In genomic region chr2:145906356-145906755, GRCh38 we compare ENCODE assay signal across 19 cellular contexts.
DNase-seq lines count a peak whose midpoint lies in the region; ATAC-seq and TF ChIP-seq lines count a peak whose summit lies in the region.
"Had no signal": no experiment of that assay in that cellular context is flagged by ENCODE, and none has a peak within 500 bp of the region (broad histone marks: within the 10 kb centered on the region; RNA-seq: fewer than 3 reads in every experiment).

No MANE protein-coding gene starts in this region.

- CTCF ChIA-PET in PC-9 (lab: Charles Lee), result no interaction called here

- H4K20me1 ChIP-seq in H9 (ENCODE audit: control insufficient read depth, insufficient read depth, insufficient read length), result no peaks in the 10 kb centered on the region
- H4K20me1 ChIP-seq in PC-9 (ENCODE audit: insufficient read depth), result no peaks in the 10 kb centered on the region

- H3K4me3 ChIP-seq in PC-9 (peak overlapping the region; percentile 22; the same call in 1 of the 2 replicates), mesendoderm (ENCODE audit: low read length) (no peak overlapping the region)
- H3K4me3 ChIP-seq: body of pancreas, gastroesophageal sphincter, spleen, vagina had no signal

- no CpG with 5 or more reads among the region's 1 CpG for WGBS in H9 (ENCODE audit: extremely low coverage, insufficient read length, low lambda C conversion rate)
- WGBS in mesendoderm (ENCODE audit: extremely low coverage, insufficient coverage, low lambda C conversion rate), result no CpG with 5 or more reads among the region's 1 CpG

- H4K91ac ChIP-seq in H9 (ENCODE audit: insufficient read length, low read depth, low read length), result no peak overlapping the region

- H3K23ac ChIP-seq in H9 (ENCODE audit: insufficient read length, low read depth, low read length) (no peak overlapping the region), mesendoderm (ENCODE audit: low read length) (no peak overlapping the region)

- 0 out of 2 replicates have a peak, but pooled peaks cover 1% of the 10 kb centered on the region for H3K27me3 Mint-ChIP-seq in H9 (ENCODE audit: low read depth)
- H3K27me3 Mint-ChIP-seq in activated naive CD8-positive, alpha-beta T cell treated with anti-CD3 and anti-CD28 coated beads, Interleukin-2, amount 50 U/mL, for 24 hours, result no peaks in the 10 kb centered on the region
- H3K27me3 Mint-ChIP-seq: stimulated activated naive CD8-positive, alpha-beta T cell treated with anti-CD3 and anti-CD28 coated beads, Interleukin-15, amount 100 ng/mL, for 72 hours had no signal

- H3K4me2 ChIP-seq in H9 (ENCODE audit: insufficient read depth, insufficient read length, low read length) (no peak overlapping the region), PC-9 (peak overlapping the region; percentile 42), mesendoderm (ENCODE audit: low read length) (no peak overlapping the region)
- H3K4me2 ChIP-seq: KMS-11 had no signal

- intact Hi-C loops in PC-9 (cut with micrococcal nuclease; ENCODE audit: unreplicated experiment), result loop anchor here (1.0 to 5.0 kb wide), 3 partner anchors 144 to 221 kb away; no protein-coding TSS in a partner anchor

- H3K27ac Mint-ChIP-seq in H9, result peak overlapping the region in 1 of 3 experiments; percentile 65; a peak in 2 of 7 replicates
- no peak overlapping the region for H3K27ac Mint-ChIP-seq in activated naive CD8-positive, alpha-beta T cell treated with anti-CD3 and anti-CD28 coated beads, Interleukin-2, amount 50 U/mL, for 24 hours
- H3K27ac Mint-ChIP-seq: stimulated activated naive CD8-positive, alpha-beta T cell treated with anti-CD3 and anti-CD28 coated beads, Interleukin-15, amount 100 ng/mL, for 72 hours had no signal

- no peaks in the 10 kb centered on the region for H3K23me2 ChIP-seq in H9 (ENCODE audit: insufficient read length, low read depth, low read length, poor library complexity, severe bottlenecking)

- DNase-seq in H9, result peak; percentile 50
- DNase-seq in PC-9, result peak; percentile 79 to 91
- peak; percentile 41 for DNase-seq in epithelial cell of prostate (ENCODE audit: low read depth, low spot score)
- peak; percentile 95 for DNase-seq in mesendoderm
- no peak for DNase-seq in cortex of kidney (lab: John Stamatoyannopoulos, UW)
- no peak for DNase-seq in DMS114 treated with DMSO at 0.1 percent for 48 hours (lab: John Stamatoyannopoulos, UW; ENCODE audit: unreplicated experiment)
- DNase-seq in activated naive CD8-positive, alpha-beta T cell treated with anti-CD3 and anti-CD28 coated beads, Interleukin-2, amount 50 U/mL, for 24 hours, result no peak
- DNase-seq in caudate nucleus (lab: John Stamatoyannopoulos, UW), result no peak
- DNase-seq: effector CD4-positive, alpha-beta T cell; left cardiac atrium; NCI-H146; NCI-H510A treated with DMSO at 0.1 percent for 48 hours; posterior cingulate gyrus; spleen; stimulated activated naive CD8-positive, alpha-beta T cell treated with anti-CD3 and anti-CD28 coated beads, Interleukin-15, amount 100 ng/mL, for 72 hours had no signal

- H2BK5ac ChIP-seq in H9 (ENCODE audit: insufficient read length, low read length) (no peak overlapping the region), mesendoderm (ENCODE audit: low read length) (no peak overlapping the region)

- H3F3A ChIP-seq in PC-9 (ENCODE audit: insufficient read depth, low read depth), result peaks cover 13% of the 10 kb centered on the region; the same call in 1 of the 2 replicates

- H3K4ac ChIP-seq in H9 (ENCODE audit: low read depth, low read length) (no peak overlapping the region), mesendoderm (ENCODE audit: low read depth, low read length) (no peak overlapping the region)

- H3K14ac ChIP-seq in H9 (ENCODE audit: insufficient read depth, low read length), result no peak overlapping the region

- no peaks in the 10 kb centered on the region for H3K79me1 ChIP-seq in H9 (ENCODE audit: insufficient read depth, low read depth, low read length, poor library complexity, severe bottlenecking)
- no peaks in the 10 kb centered on the region for H3K79me1 ChIP-seq in mesendoderm (ENCODE audit: low read length)

- peaks cover 15 to 20% of the 10 kb centered on the region in 2 experiments for H3K9me3 Mint-ChIP-seq in H9
- H3K9me3 Mint-ChIP-seq in activated naive CD8-positive, alpha-beta T cell treated with anti-CD3 and anti-CD28 coated beads, Interleukin-2, amount 50 U/mL, for 24 hours, result peaks cover 7% of the 10 kb centered on the region

- no peak overlapping the region for H3K4me3 Mint-ChIP-seq in H9
- no peak overlapping the region for H3K4me3 Mint-ChIP-seq in activated naive CD8-positive, alpha-beta T cell treated with anti-CD3 and anti-CD28 coated beads, Interleukin-2, amount 50 U/mL, for 24 hours
- H3K4me3 Mint-ChIP-seq: stimulated activated naive CD8-positive, alpha-beta T cell treated with anti-CD3 and anti-CD28 coated beads, Interleukin-15, amount 100 ng/mL, for 72 hours had no signal

- H2BK120ac ChIP-seq in H9 (ENCODE audit: low read depth, low read length, poor library complexity, severe bottlenecking), result no peak overlapping the region
- no peak overlapping the region for H2BK120ac ChIP-seq in mesendoderm (ENCODE audit: low read depth, low read length)

- peaks cover 12 to 21% (median 14%) of the 10 kb centered on the region in 3 experiments for H3K36me3 Mint-ChIP-seq in H9 (ENCODE audit: insufficient read depth in 1 of 3, low read depth in 3 of 3)
- no peaks in the 10 kb centered on the region for H3K36me3 Mint-ChIP-seq in activated naive CD8-positive, alpha-beta T cell treated with anti-CD3 and anti-CD28 coated beads, Interleukin-2, amount 50 U/mL, for 24 hours (ENCODE audit: low read depth)

- no peak overlapping the region for H2BK20ac ChIP-seq in H9 (ENCODE audit: low read depth, low read length, poor library complexity, severe bottlenecking)

- H4K8ac ChIP-seq in H9 (replicated peaks; ENCODE audit: insufficient read length, low read depth, low read length) (no peak overlapping the region), mesendoderm (ENCODE audit: low read depth, low read length) (no peak overlapping the region)

- H2BK15ac ChIP-seq in H9 (ENCODE audit: low read depth, low read length) (no peak overlapping the region), mesendoderm (replicated peaks; ENCODE audit: low read depth) (no peak overlapping the region)

- H3K4me1 Mint-ChIP-seq in H9, result peaks cover 11 to 20% of the 10 kb centered on the region in 2 experiments
- H3K4me1 Mint-ChIP-seq in activated naive CD8-positive, alpha-beta T cell treated with anti-CD3 and anti-CD28 coated beads, Interleukin-2, amount 50 U/mL, for 24 hours, result no peaks in the 10 kb centered on the region
- H3K4me1 Mint-ChIP-seq: stimulated activated naive CD8-positive, alpha-beta T cell treated with anti-CD3 and anti-CD28 coated beads, Interleukin-15, amount 100 ng/mL, for 72 hours had no signal

- BruUV-seq in PC-9 (replicated peaks; lab: Mats Ljungman, UMichigan), result no TSS peak

- H2AK5ac ChIP-seq in H9 (ENCODE audit: insufficient read length, low read length), result no peak overlapping the region
- H2AK5ac ChIP-seq in mesendoderm (ENCODE audit: low read length), result no peak overlapping the region

- POLR2A ChIA-PET in PC-9 (lab: Charles Lee; ENCODE audit: unreplicated experiment), result no interaction called here

- no peak for ATAC-seq in activated naive CD8-positive, alpha-beta T cell treated with anti-CD3 and anti-CD28 coated beads, Interleukin-2, amount 50 U/mL, for 24 hours
- ATAC-seq: body of pancreas; gastroesophageal sphincter; left cardiac atrium; stimulated activated naive CD8-positive, alpha-beta T cell treated with anti-CD3 and anti-CD28 coated beads, Interleukin-15, amount 100 ng/mL, for 72 hours had no signal

- H4K5ac ChIP-seq in H9 (ENCODE audit: insufficient read length, low read depth, low read length) (no peak overlapping the region), mesendoderm (ENCODE audit: low read length) (no peak overlapping the region)

- H3K27ac ChIP-seq in H9 (ENCODE audit: insufficient read length, low read depth, low read length), result no peak overlapping the region
- peak overlapping the region; percentile 67 for H3K27ac ChIP-seq in PC-9
- H3K27ac ChIP-seq in epithelial cell of prostate, result peak overlapping the region; percentile 1
- H3K27ac ChIP-seq in mesendoderm (ENCODE audit: low read depth, low read length), result no peak overlapping the region
- no peak overlapping the region for H3K27ac ChIP-seq in caudate nucleus (ENCODE audit: low read depth, low read length)
- H3K27ac ChIP-seq: body of pancreas, gastroesophageal sphincter, KMS-11, spleen, vagina had no signal

- no peak for TF ChIP-seq CTCF in H9 (conservative IDR thresholded peaks at IDR 0.05)
- no peak for TF ChIP-seq CTCF in PC-9 (conservative IDR thresholded peaks at IDR 0.05)

- H3K56ac ChIP-seq in H9 (ENCODE audit: insufficient read length, low read depth, low read length), result no peak overlapping the region
- no peak overlapping the region for H3K56ac ChIP-seq in mesendoderm (ENCODE audit: low read length)

- H3K79me2 ChIP-seq in H9 (ENCODE audit: insufficient read depth, low read length) (no peaks in the 10 kb centered on the region), PC-9 (ENCODE audit: low read depth) (no peaks in the 10 kb centered on the region), mesendoderm (ENCODE audit: control insufficient read depth, insufficient read depth, low read length) (no peaks in the 10 kb centered on the region)

- no peak overlapping the region for H2BK12ac ChIP-seq in H9 (ENCODE audit: insufficient read length, low read depth, low read length)

- no peak overlapping the region for H3K18ac ChIP-seq in H9 (ENCODE audit: insufficient read length, low read depth, low read length)
- no peak overlapping the region for H3K18ac ChIP-seq in mesendoderm (ENCODE audit: low read length)

- H2AFZ ChIP-seq in H9 (ENCODE audit: low read length) (no peak overlapping the region), PC-9 (no peak overlapping the region)

- H3K9me2 ChIP-seq in PC-9 (ENCODE audit: insufficient read depth), result no peaks in the 10 kb centered on the region

- H3K36me3 ChIP-seq in PC-9 (ENCODE audit: low read depth), result peaks cover 5% of the 10 kb centered on the region; the same call in 1 of the 2 replicates
- no peaks in the 10 kb centered on the region for H3K36me3 ChIP-seq in mesendoderm (ENCODE audit: control insufficient read depth, insufficient read depth, low read length)
- H3K36me3 ChIP-seq: gastroesophageal sphincter, spleen, vagina had no signal

- H3K4me1 ChIP-seq in H9 (ENCODE audit: insufficient read depth, low read length) (no peaks in the 10 kb centered on the region; the same call in 1 of the 2 replicates), PC-9 (replicated peaks; ENCODE audit: insufficient read depth) (peaks cover 42% of the 10 kb centered on the region), mesendoderm (ENCODE audit: control insufficient read depth, low read depth, low read length) (no peaks in the 10 kb centered on the region)
- H3K4me1 ChIP-seq: gastroesophageal sphincter, spleen, vagina had no signal

- H3K9ac ChIP-seq in H9 (ENCODE audit: extremely low read depth, insufficient read length, low read length) (no peak overlapping the region), mesendoderm (ENCODE audit: low read length) (no peak overlapping the region)
- H3K9ac ChIP-seq: KMS-11 had no signal

- H3T11ph ChIP-seq in H9 (ENCODE audit: low read length), result no peak overlapping the region

- no peaks in the 10 kb centered on the region for H3K27me3 ChIP-seq in H9 (ENCODE audit: insufficient read depth, low read length)
- no peaks in the 10 kb centered on the region for H3K27me3 ChIP-seq in PC-9 (ENCODE audit: insufficient read depth, low read depth)
- H3K27me3 ChIP-seq in mesendoderm (ENCODE audit: insufficient read depth, low read length, poor library complexity), result no peaks in the 10 kb centered on the region
- H3K27me3 ChIP-seq: body of pancreas, gastroesophageal sphincter, spleen, vagina had no signal

- H3K9me3 ChIP-seq in H9 (ENCODE audit: control insufficient read depth, low read depth, low read length) (no peaks in the 10 kb centered on the region), PC-9 (ENCODE audit: insufficient read depth, low read depth) (peaks cover 3% of the 10 kb centered on the region)
- H3K9me3 ChIP-seq: body of pancreas, gastroesophageal sphincter, vagina had no signal

Comparison
In these comparisons a context has a peak if more than half of its experiments do, and no peak if none do; other contexts are left out.
1. DNase-seq: peak in H9 (single experiment), PC-9 (2 of 2), epithelial cell of prostate (single experiment) and mesendoderm (single experiment); none in cortex of kidney (single experiment), DMS114 treated with DMSO at 0.1 percent for 48 hours (single experiment), activated naive CD8-positive, alpha-beta T cell treated with anti-CD3 and anti-CD28 coated beads, Interleukin-2, amount 50 U/mL, for 24 hours (single experiment) and caudate nucleus (0 of 61).
2. H3K27ac ChIP-seq: peak in PC-9 (single experiment) and epithelial cell of prostate (single experiment); none in H9 (single experiment), mesendoderm (single experiment) and caudate nucleus (single experiment).